ENCODE assay signal across 13 cellular contexts in the genomic region with DNA sequence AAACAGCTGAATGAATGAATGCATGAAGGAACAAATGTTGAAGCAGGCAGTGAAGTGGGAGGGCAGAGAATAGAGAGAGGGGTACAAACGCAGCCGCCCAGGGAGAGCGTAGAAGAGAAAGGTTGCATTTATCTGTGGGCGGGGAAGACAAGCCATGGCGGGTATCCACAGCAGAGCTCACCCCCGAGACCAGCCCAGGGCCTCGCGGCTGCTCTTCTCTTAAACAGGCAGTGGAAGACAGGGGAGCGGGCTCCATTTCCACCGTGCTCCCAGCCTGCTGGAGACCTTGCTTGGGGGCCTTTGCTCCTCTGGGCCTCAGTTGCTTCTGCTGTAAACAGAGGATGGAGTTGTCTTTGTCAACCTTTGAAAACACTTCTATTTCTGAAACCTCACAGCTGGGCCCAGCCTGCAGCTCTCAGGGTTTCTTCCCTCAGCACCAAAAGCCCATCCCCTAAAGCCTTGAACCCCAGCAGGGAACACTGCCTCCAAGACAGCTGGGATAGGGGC.
DNase-seq lines count a peak whose midpoint lies in the region; ATAC-seq and TF ChIP-seq lines count a peak whose summit lies in the region.
"Had no signal": no experiment of that assay in that cellular context is flagged by ENCODE, and none has a peak within 500 bp of the region (broad histone marks: within the 10 kb centered on the region; RNA-seq: fewer than 3 reads in every experiment).

No MANE protein-coding gene starts in this region.

- intact Hi-C loops in left ventricle myocardium inferior (cut with micrococcal nuclease), result no loop called here
- intact Hi-C loops in left cardiac atrium (cut with DNase I), result no loop called here

- H3K27me3 ChIP-seq in left ventricle myocardium inferior (ENCODE audit: low read depth), result no peaks in the 10 kb centered on the region
- H3K27me3 ChIP-seq: uterus had no signal

- no peaks in the 10 kb centered on the region for H3K9me3 Mint-ChIP-seq in central memory CD8-positive, alpha-beta T cell

- DNase-seq in left ventricle myocardium inferior, result no peak
- no peak for DNase-seq in left cardiac atrium
- no peak for DNase-seq in central memory CD8-positive, alpha-beta T cell (ENCODE audit: low spot score in 2 of 2)
- DNase-seq in coronary artery (ENCODE audit: low spot score), result no peak
- DNase-seq in OCI-M2 (lab: John Stamatoyannopoulos, UW; ENCODE audit: unreplicated experiment), result no peak
- DNase-seq in stimulated activated CD8-positive, alpha-beta memory T cell treated with anti-CD3 and anti-CD28 coated beads, Interleukin-4, amount 100 ng/mL, for 48 hours, result no peak
- DNase-seq: activated CD4-positive, CD25-positive, alpha-beta regulatory T cell; NCI-H2227 treated with DMSO at 0.1 percent for 48 hours; small intestine had no signal

- peaks cover 7% of the 10 kb centered on the region for H3K9me3 ChIP-seq in left ventricle myocardium inferior (replicated peaks)
- H3K9me3 ChIP-seq in KOPT-K1 (ENCODE audit: insufficient read depth, low read length, poor library complexity, severe bottlenecking), result peaks cover 9% of the 10 kb centered on the region
- H3K9me3 ChIP-seq: uterus had no signal

- H3K27ac ChIP-seq in left ventricle myocardium inferior (replicated peaks) (peak overlapping the region; percentile 9), KOPT-K1 (ENCODE audit: low read depth, low read length, poor library complexity, severe bottlenecking) (peak overlapping the region; percentile 45), coronary artery (no peak overlapping the region)
- H3K27ac ChIP-seq: C4-2B, uterus had no signal

- H3K4me1 ChIP-seq in left ventricle myocardium inferior, result peaks cover 30% of the 10 kb centered on the region

- H3K27me3 Mint-ChIP-seq in central memory CD8-positive, alpha-beta T cell, result no peaks in the 10 kb centered on the region

- H3K36me3 ChIP-seq in left ventricle myocardium inferior (no peaks in the 10 kb centered on the region), KOPT-K1 (ENCODE audit: insufficient read depth, low read length) (no peaks in the 10 kb centered on the region)
- H3K36me3 ChIP-seq: uterus had no signal

- peaks cover 47% of the 10 kb centered on the region for H3K4me1 Mint-ChIP-seq in central memory CD8-positive, alpha-beta T cell

- H3K27ac Mint-ChIP-seq in central memory CD8-positive, alpha-beta T cell (ENCODE audit: low read depth), result no peak overlapping the region

- TF ChIP-seq CTCF in left ventricle myocardium inferior (IDR thresholded peaks at IDR 0.05; ENCODE audit: borderline replicate concordance) (no peak), coronary artery (IDR thresholded peaks at IDR 0.05) (no peak)

- H3K4me3 ChIP-seq in left ventricle myocardium inferior, result no peak overlapping the region
- H3K4me3 ChIP-seq in coronary artery, result no peak overlapping the region
- H3K4me3 ChIP-seq: uterus had no signal

- ATAC-seq in left cardiac atrium, result no peak
- ATAC-seq in central memory CD8-positive, alpha-beta T cell (replicated peaks; ENCODE audit: extremely low read depth, poor library complexity, severe bottlenecking), result no peak
- no peak for ATAC-seq in HG02642 (IDR thresholded peaks at IDR 0.05; ENCODE audit: poor library complexity, unreplicated experiment)

- H3K36me3 Mint-ChIP-seq in central memory CD8-positive, alpha-beta T cell (ENCODE audit: insufficient read depth), result peaks cover 2% of the 10 kb centered on the region

- H3K4me3 Mint-ChIP-seq in central memory CD8-positive, alpha-beta T cell, result peak overlapping the region; percentile 31

Comparison
In these comparisons a context has a peak if more than half of its experiments do, and no peak if none do; other contexts are left out.
1. H3K27ac ChIP-seq: peak in left ventricle myocardium inferior (single experiment) and KOPT-K1 (single experiment); none in coronary artery (0 of 2).